14 cellular contexts compared by ENCODE assay signal in genomic region chr2:71609029-71609428, GRCh38.
DNase-seq lines count a peak whose midpoint lies in the region; ATAC-seq and TF ChIP-seq lines count a peak whose summit lies in the region.
"Had no signal": no experiment of that assay in that cellular context is flagged by ENCODE, and none has a peak within 500 bp of the region (broad histone marks: within the 10 kb centered on the region; RNA-seq: fewer than 3 reads in every experiment).

No MANE protein-coding gene starts in this region.

- H3K9ac ChIP-seq in BLaER1 treated with 17β-estradiol and CSF1 and Interleukin-3, amounts not matched to agents 10 nM and 100 nM, result no peak overlapping the region
- no peak overlapping the region for H3K9ac ChIP-seq in colonic mucosa (ENCODE audit: low read depth in 2 of 2, low read length in 2 of 2)

- peak overlapping the region in 8 of 11 experiments; percentile 16 to 65 (median 44); a peak in 16 of 22 replicates for H3K4me2 ChIP-seq in BLaER1 treated with 17β-estradiol and CSF1 and Interleukin-3, amounts not matched to agents 10 nM and 100 nM

- H3K27me3 ChIP-seq in BLaER1 treated with 17β-estradiol and CSF1 and Interleukin-3, amounts not matched to agents 10 nM and 100 nM, result no peaks in the 10 kb centered on the region
- H3K27me3 ChIP-seq in colonic mucosa (no peaks in the 10 kb centered on the region), neutrophil (no peaks in the 10 kb centered on the region)
- H3K27me3 ChIP-seq: thyroid gland had no signal

- H3K27ac ChIP-seq in BLaER1 treated with 17β-estradiol and CSF1 and Interleukin-3, amounts not matched to agents 10 nM and 100 nM, result no peak overlapping the region
- H3K27ac ChIP-seq in colonic mucosa (no peak overlapping the region), neutrophil (peak overlapping the region; percentile 31)
- H3K27ac ChIP-seq: C4-2B, esophagus squamous epithelium, thyroid gland had no signal

- H3K4me1 ChIP-seq in BLaER1 treated with 17β-estradiol and CSF1 and Interleukin-3, amounts not matched to agents 10 nM and 100 nM, result peaks cover 16 to 42% (median 36%) of the 10 kb centered on the region in 10 experiments
- H3K4me1 ChIP-seq in colonic mucosa, result no peaks in the 10 kb centered on the region
- H3K4me1 ChIP-seq in neutrophil (ENCODE audit: control insufficient read depth in 1 of 2, insufficient read depth in 1 of 2, low read depth in 1 of 2, low read length in 1 of 2), result peaks cover 2 to 6% of the 10 kb centered on the region in 2 experiments

- H3K36me3 ChIP-seq in BLaER1 treated with 17β-estradiol and CSF1 and Interleukin-3, amounts not matched to agents 10 nM and 100 nM, result peaks cover 0 to 39% (median 0%) of the 10 kb centered on the region in 11 experiments; a peak in 9 of 22 replicates
- H3K36me3 ChIP-seq in colonic mucosa (no peaks in the 10 kb centered on the region), neutrophil (peaks cover 100% of the 10 kb centered on the region)
- H3K36me3 ChIP-seq: esophagus squamous epithelium, thyroid gland had no signal

- H3K4me3 ChIP-seq in BLaER1 treated with 17β-estradiol and CSF1 and Interleukin-3, amounts not matched to agents 10 nM and 100 nM, result no peak overlapping the region
- H3K4me3 ChIP-seq in colonic mucosa (no peak overlapping the region), neutrophil (ENCODE audit: low read depth in 1 of 2, low read length in 1 of 2) (no peak overlapping the region)
- H3K4me3 ChIP-seq: esophagus squamous epithelium, thyroid gland had no signal

- ATAC-seq in GM18873 (IDR thresholded peaks at IDR 0.05; ENCODE audit: low FRiP score, unreplicated experiment) (no peak), HG03095 (IDR thresholded peaks at IDR 0.05; ENCODE audit: unreplicated experiment) (no peak)
- ATAC-seq: T-cell had no signal

- DNase-seq in DMS79 treated with DMSO at 0.1 percent for 48 hours (lab: John Stamatoyannopoulos, UW), result peak; percentile 35
- peak; percentile 10 for DNase-seq in colonic mucosa
- no peak for DNase-seq in NCI-H226
- DNase-seq: activated naive CD4-positive, alpha-beta T cell; DMS53; esophagus squamous epithelium; small intestine; thyroid gland had no signal

- intact Hi-C loops in colonic mucosa (cut with DNase I), result no loop called here

- no peaks in the 10 kb centered on the region for H3K9me3 ChIP-seq in BLaER1 treated with 17β-estradiol and CSF1 and Interleukin-3, amounts not matched to agents 10 nM and 100 nM (replicated peaks in 1 of 11)
- no peaks in the 10 kb centered on the region for H3K9me3 ChIP-seq in colonic mucosa
- no peaks in the 10 kb centered on the region for H3K9me3 ChIP-seq in neutrophil
- H3K9me3 ChIP-seq: esophagus squamous epithelium, thyroid gland had no signal

- H4K20me1 ChIP-seq in BLaER1 treated with 17β-estradiol and CSF1 and Interleukin-3, amounts not matched to agents 10 nM and 100 nM, result peaks cover 0 to 16% (median 0%) of the 10 kb centered on the region in 11 experiments; a peak in 3 of 22 replicates

- TF ChIP-seq CTCF in colonic mucosa (IDR thresholded peaks at IDR 0.05) (no peak), neutrophil (IDR thresholded peaks at IDR 0.05) (no peak)
